ENCODE assay signal across 28 cellular contexts in genomic region chr5:81739283-81739682, GRCh38.
"Had no signal": no experiment of that assay in that cellular context is flagged by ENCODE, and none has a peak within 500 bp of the region (broad histone marks: within the 10 kb centered on the region; RNA-seq: fewer than 3 reads in every experiment).

No MANE protein-coding gene starts in this region.

- ATAC-seq: left cardiac atrium; left lung; lower lobe of right lung; natural killer cell; right lobe of liver; stimulated activated memory B cell treated with anti-CD40 and anti-IgM and Interleukin-4, amounts not matched to agents 10 μg/mL and 1 μg/mL and 100 μg/mL, for 72 hours; stimulated activated naive CD8-positive, alpha-beta T cell treated with anti-CD3 and anti-CD28 coated beads, Interleukin-15, Interleukin-2, amounts not matched to agents 100 U/mL and 50 U/mL, for 24 hours had no signal

- H3K4me3 ChIP-seq: left lung, lower lobe of right lung, neural progenitor cell, right atrium auricular region, right lobe of liver, smooth muscle cell, stomach, testis, thyroid gland, transverse colon, upper lobe of left lung, vagina had no signal

- DNase-seq: kidney glomerular epithelial cell; left cardiac atrium; left lung; lower lobe of right lung; mammary epithelial cell; mesendoderm; naive B cell; natural killer cell; nephron progenitor cell; occipital lobe; right lobe of liver; stimulated activated CD4-positive, alpha-beta T cell treated with anti-CD3 and anti-CD28 coated beads, Interleukin-1b, Interleukin-23, amount 100 ng/mL, for 48 hours; stimulated activated CD4-positive, alpha-beta T cell treated with anti-CD3 and anti-CD28 coated beads, Interleukin-2, amount 100 ng/mL, for 48 hours; stimulated activated CD4-positive, alpha-beta T cell treated with anti-CD3 and anti-CD28 coated beads, Interleukin-4, amount 100 ng/mL, for 4 hours; stimulated activated CD8-positive, alpha-beta memory T cell treated with anti-CD3 and anti-CD28 coated beads, Interleukin-4, amount 100 ng/mL, for 48 hours; stimulated activated naive CD8-positive, alpha-beta T cell treated with anti-CD3 and anti-CD28 coated beads, Interleukin-15, Interleukin-2, amounts not matched to agents 100 U/mL and 50 U/mL, for 24 hours; stomach; testis; thyroid gland; transverse colon; upper lobe of left lung had no signal

- H3K9ac ChIP-seq: neural progenitor cell had no signal

- H3K9me3 ChIP-seq: left lung, lower lobe of right lung, neutrophil, right atrium auricular region, right lobe of liver, stomach, testis, thyroid gland, transverse colon, upper lobe of left lung, vagina had no signal

- H3K27ac ChIP-seq: left lung, lower lobe of right lung, neural progenitor cell, neutrophil, right atrium auricular region, right lobe of liver, stomach, testis, thyroid gland, transverse colon, upper lobe of left lung, vagina had no signal

- H3K36me3 ChIP-seq: left lung, lower lobe of right lung, neutrophil, right atrium auricular region, right lobe of liver, thyroid gland, transverse colon, upper lobe of left lung, vagina had no signal

- H3K4me1 ChIP-seq: left lung, lower lobe of right lung, right atrium auricular region, right lobe of liver, testis, thyroid gland, transverse colon, upper lobe of left lung had no signal

- H3K4me2 ChIP-seq: neural progenitor cell, smooth muscle cell had no signal

- FAIRE-seq: keratinocyte had no signal

- H3K27me3 ChIP-seq: left lung, neural progenitor cell, neutrophil, right atrium auricular region, right lobe of liver, stomach, testis, thyroid gland, transverse colon, upper lobe of left lung, vagina had no signal

- H2AFZ ChIP-seq: neural progenitor cell had no signal
